Comparison of ENCODE assay signal across 20 cellular contexts in genomic region chr3:32255345-32255744, GRCh38. TPM values are rescaled to one million over a fixed set of nuclear protein-coding genes. Genes with fewer than 3 reads are reported as not detected.
"Had no signal": no experiment of that assay in that cellular context is flagged by ENCODE, and none has a peak within 500 bp of the region (broad histone marks: within the 10 kb centered on the region; RNA-seq: fewer than 3 reads in every experiment).

No MANE protein-coding gene starts in this region.

- H3K4me3 Mint-ChIP-seq: immature natural killer cell; mesothelial cell of epicardium; naive B cell; naive thymus-derived CD8-positive, alpha-beta T cell had no signal

- H3K36me3 Mint-ChIP-seq: naive B cell had no signal

- H3K9me3 ChIP-seq: lower lobe of right lung, mucosa of descending colon had no signal

- H3K4me1 Mint-ChIP-seq: mesothelial cell of epicardium, naive B cell had no signal

- ATAC-seq: foreskin keratinocyte; gastroesophageal sphincter; heart left ventricle; left cardiac atrium; left lung; left ventricle myocardium superior; lower lobe of right lung; mucosa of descending colon; naive thymus-derived CD8-positive, alpha-beta T cell had no signal

- DNase-seq: dermis blood vessel endothelial cell; dorsolateral prefrontal cortex; effector CD4-positive, alpha-beta T cell; effector memory CD4-positive, alpha-beta T cell; foreskin keratinocyte; heart left ventricle; hypothalamus; immature natural killer cell; islet precursor cell; left cardiac atrium; left lung; left ventricle myocardium superior; lower lobe of right lung; mesenchymal stem cell; mucosa of descending colon; naive B cell; naive thymus-derived CD8-positive, alpha-beta T cell had no signal

- H3K27ac Mint-ChIP-seq: immature natural killer cell; mesothelial cell of epicardium; naive B cell; naive thymus-derived CD8-positive, alpha-beta T cell had no signal

RNA-seq across cellular contexts. Expression of gene CMTM8, which starts 16.9 kb away (rescaled TPM):
- total RNA-seq: fibroblast of villous mesenchyme had no signal
